In genomic region chr11:122668562-122669090, GRCh38 we compare ENCODE assay signal across 11 cellular contexts. TPM values are rescaled to one million over a fixed set of nuclear protein-coding genes. Genes with fewer than 3 reads are reported as not detected.
DNase-seq lines count a peak whose midpoint lies in the region; ATAC-seq, FAIRE-seq and TF ChIP-seq lines count a peak whose summit lies in the region.
"Had no signal": no experiment of that assay in that cellular context is flagged by ENCODE, and none has a peak within 500 bp of the region (broad histone marks: within the 10 kb centered on the region; RNA-seq: fewer than 3 reads in every experiment).

No MANE protein-coding gene starts in this region.

- TF ChIP-seq POLR2A in adrenal gland (IDR thresholded peaks at IDR 0.05) = no peak

- DNase-seq in activated CD4-positive, alpha-beta T cell treated with anti-CD3 and anti-CD28 coated beads for 36 hours = no peak
- DNase-seq in activated CD4-positive, alpha-beta T cell treated with anti-CD3 and anti-CD28 coated beads, Interleukin-2, amount 50 U/mL, for 48 hours = no peak
- DNase-seq in NCI-H2196 treated with DMSO at 0.1 percent for 48 hours (lab: John Stamatoyannopoulos, UW; ENCODE audit: unreplicated experiment) (peak; percentile 34), small intestine (peak; percentile 46), DMS53 treated with DMSO at 0.1 percent for 48 hours (lab: John Stamatoyannopoulos, UW; ENCODE audit: unreplicated experiment) (no peak), adrenal gland (no peak)
- DNase-seq in stimulated activated CD4-positive, alpha-beta T cell treated with anti-CD3 and anti-CD28 coated beads, Interleukin-2, amount 100 ng/mL, for 48 hours = no peak
- DNase-seq: activated CD4-positive, alpha-beta T cell treated with anti-CD3 and anti-CD28 coated beads for 48 hours; substantia nigra had no signal

- intact Hi-C loops in activated CD4-positive, alpha-beta T cell treated with anti-CD3 and anti-CD28 coated beads for 36 hours (cut with DNase I, micrococcal nuclease) = loop anchor here in 1 of 2 experiments (2.0 kb wide), 1 partner anchor 28 kb away; no protein-coding TSS in a partner anchor
- intact Hi-C loops in adrenal gland (cut with DNase I) = no loop called here

- CTCF ChIA-PET in activated CD4-positive, alpha-beta T cell treated with anti-CD3 and anti-CD28 coated beads for 36 hours (lab: Charles Lee) = interaction anchor here (0.7 to 1.6 kb wide), 5 partner anchors 8 to 689 kb away, joined by 3 to 8 read pairs (median 3); no protein-coding TSS in a partner anchor

- 51 to 77% (median 55%) methylated on average over 6 of the region's 6 CpGs for WGBS in small intestine, 3 donors
- 75 to 83% (median 80%) methylated on average over 6 of the region's 6 CpGs for WGBS in adrenal gland, 4 donors

- H3K36me3 ChIP-seq in small intestine (ENCODE audit: control insufficient read depth in 2 of 2, insufficient read depth in 2 of 2, low read length in 2 of 2) (no peaks in the 10 kb centered on the region), adrenal gland (replicated peaks in 1 of 2) (no peaks in the 10 kb centered on the region)

- no peaks in the 10 kb centered on the region for H3K9me3 ChIP-seq in small intestine (ENCODE audit: control insufficient read depth, low read depth)
- no peaks in the 10 kb centered on the region for H3K9me3 ChIP-seq in adrenal gland (replicated peaks in 1 of 3)

- H3K27ac Mint-ChIP-seq in activated CD4-positive, alpha-beta T cell treated with anti-CD3 and anti-CD28 coated beads for 36 hours = peak overlapping the region; percentile 47
- peak overlapping the region in 3 of 5 experiments; percentile 22 to 91 (median 23) for H3K27ac Mint-ChIP-seq in brain
- H3K27ac Mint-ChIP-seq: progenitor cell of endocrine pancreas had no signal

- H3K4me1 ChIP-seq in small intestine (ENCODE audit: control insufficient read depth in 2 of 2, insufficient read depth in 1 of 2, low read depth in 1 of 2, low read length in 1 of 2) (no peaks in the 10 kb centered on the region), adrenal gland (replicated peaks in 1 of 2) (no peaks in the 10 kb centered on the region)

- H3K27ac ChIP-seq in small intestine (ENCODE audit: low read depth in 1 of 2, low read length in 1 of 2) (peak overlapping the region in 1 of 2 donors; percentile 36), adrenal gland (no peak overlapping the region)

- H3K9me3 Mint-ChIP-seq in activated CD4-positive, alpha-beta T cell treated with anti-CD3 and anti-CD28 coated beads for 36 hours (ENCODE audit: low read depth) = peaks cover 4% of the 10 kb centered on the region
- H3K9me3 Mint-ChIP-seq in brain = peaks cover 4 to 9% (median 6%) of the 10 kb centered on the region in 5 experiments

- H3K4me3 ChIP-seq in small intestine (ENCODE audit: low read depth in 1 of 2, low read length in 2 of 2) = no peak overlapping the region
- no peak overlapping the region for H3K4me3 ChIP-seq in adrenal gland

- peaks cover 16% of the 10 kb centered on the region for H3K36me3 Mint-ChIP-seq in activated CD4-positive, alpha-beta T cell treated with anti-CD3 and anti-CD28 coated beads for 36 hours (ENCODE audit: low read depth)
- peaks cover 43% of the 10 kb centered on the region for H3K36me3 Mint-ChIP-seq in brain

- H3K4me1 Mint-ChIP-seq in activated CD4-positive, alpha-beta T cell treated with anti-CD3 and anti-CD28 coated beads for 36 hours = peaks cover 66% of the 10 kb centered on the region
- peaks cover 53% of the 10 kb centered on the region for H3K4me1 Mint-ChIP-seq in brain

- TF ChIP-seq CTCF in brain (conservative IDR thresholded peaks at IDR 0.05) (no peak), adrenal gland (IDR thresholded peaks at IDR 0.05) (no peak)

- FAIRE-seq in small intestine (lab: Jason Lieb, UNC) = no peak

- POLR2A ChIA-PET in activated CD4-positive, alpha-beta T cell treated with anti-CD3 and anti-CD28 coated beads for 36 hours (lab: Charles Lee) = interaction anchor here (0.7 to 1.2 kb wide), 2 partner anchors 10 to 241 kb away, joined by 4 read pairs; no protein-coding TSS in a partner anchor

- H3K27me3 ChIP-seq in small intestine (ENCODE audit: control insufficient read depth in 2 of 2, insufficient read depth in 2 of 2, low read length in 2 of 2) (no peaks in the 10 kb centered on the region), adrenal gland (no peaks in the 10 kb centered on the region)

- H3K4me3 Mint-ChIP-seq in activated CD4-positive, alpha-beta T cell treated with anti-CD3 and anti-CD28 coated beads for 36 hours = no peak overlapping the region
- H3K4me3 Mint-ChIP-seq in brain = no peak overlapping the region

- ATAC-seq in activated CD4-positive, alpha-beta T cell treated with anti-CD3 and anti-CD28 coated beads for 36 hours = peak; percentile 82

- no peaks in the 10 kb centered on the region for H3K27me3 Mint-ChIP-seq in activated CD4-positive, alpha-beta T cell treated with anti-CD3 and anti-CD28 coated beads for 36 hours
- H3K27me3 Mint-ChIP-seq in brain = peaks cover 3% of the 10 kb centered on the region

RNA-seq across cellular contexts. Expression of gene UBASH3B, which starts 13.1 kb away (rescaled TPM):
- total RNA-seq in activated CD4-positive, alpha-beta T cell treated with anti-CD3 and anti-CD28 coated beads for 36 hours = 10 to 100 TPM; 16.2 to 20.1 TPM
- polyA plus RNA-seq in brain (ENCODE audit: insufficient read depth, low read depth, low replicate concordance) = 6.2 TPM
- polyA plus RNA-seq in small intestine = 1 to 10 TPM in 1 of 3 donors, under 1 TPM in 2; 0.89 to 1.1 (median 0.95) TPM
- total RNA-seq in adrenal gland = 10 to 100 TPM in 4 of 8 donors, 1 to 10 TPM in 4; 4.5 to 21.5 (median 8.2) TPM
- polyA plus RNA-seq in adrenal gland = 1 to 10 TPM in 2 of 3 donors, under 1 TPM in 1; 0.57 to 4.0 (median 1.4) TPM

Comparison
In these comparisons a context has a peak if more than half of its experiments do, and no peak if none do; other contexts are left out.
1. DNase-seq: peak in NCI-H2196 treated with DMSO at 0.1 percent for 48 hours (single experiment) and small intestine (single experiment); none in activated CD4-positive, alpha-beta T cell treated with anti-CD3 and anti-CD28 coated beads for 36 hours (single experiment), activated CD4-positive, alpha-beta T cell treated with anti-CD3 and anti-CD28 coated beads, Interleukin-2, amount 50 U/mL, for 48 hours (0 of 2), stimulated activated CD4-positive, alpha-beta T cell treated with anti-CD3 and anti-CD28 coated beads, Interleukin-2, amount 100 ng/mL, for 48 hours (0 of 2), DMS53 treated with DMSO at 0.1 percent for 48 hours (single experiment) and adrenal gland (0 of 7).